ENCODE assay signal across 35 cellular contexts in genomic region chr9:27520986-27521385, GRCh38. TPM values are rescaled to one million over a fixed set of nuclear protein-coding genes. Genes with fewer than 3 reads are reported as not detected.
"Had no signal": no experiment of that assay in that cellular context is flagged by ENCODE, and none has a peak within 500 bp of the region (broad histone marks: within the 10 kb centered on the region; RNA-seq: fewer than 3 reads in every experiment).

No MANE protein-coding gene starts in this region.

- ATAC-seq: left colon; left lung; lower lobe of right lung; natural killer cell; right lobe of liver; stimulated activated naive B cell treated with anti-CD40 and anti-IgM and Interleukin-4, amounts not matched to agents 10 μg/mL and 1 μg/mL and 100 μg/mL, for 72 hours; stimulated activated naive CD8-positive, alpha-beta T cell treated with anti-CD3 and anti-CD28 coated beads, Interleukin-15, Interleukin-2, amounts not matched to agents 100 U/mL and 50 U/mL, for 24 hours had no signal

- DNase-seq: hippocampal formation; kidney; left colon; left lung; lower lobe of right lung; mesendoderm; naive B cell; natural killer cell; nephron progenitor cell; occipital lobe; ovary; right lobe of liver; stimulated activated CD4-positive, alpha-beta T cell treated with anti-CD3 and anti-CD28 coated beads, Interleukin-12 subunit alpha, Interleukin-12 subunit beta, amount 100 ng/mL, for 4 hours; stimulated activated CD4-positive, alpha-beta T cell treated with anti-CD3 and anti-CD28 coated beads, Interleukin-15, amount 100 ng/mL, for 24 hours; stimulated activated CD4-positive, alpha-beta T cell treated with anti-CD3 and anti-CD28 coated beads, Interleukin-2, amount 100 ng/mL, for 24 hours; stimulated activated CD4-positive, alpha-beta T cell treated with anti-CD3 and anti-CD28 coated beads, Interleukin-4, amount 100 ng/mL, for 1 hour; stimulated activated naive B cell treated with anti-CD40 and anti-IgM and Interleukin-4, amounts not matched to agents 10 μg/mL and 1 μg/mL and 100 μg/mL, for 72 hours; stimulated activated naive CD8-positive, alpha-beta T cell treated with anti-CD3 and anti-CD28 coated beads, Interleukin-15, Interleukin-2, amounts not matched to agents 100 U/mL and 50 U/mL, for 24 hours; stomach; testis; thyroid gland; transverse colon; upper lobe of left lung had no signal

- H3K9ac ChIP-seq: neural progenitor cell had no signal

- H3K4me3 Mint-ChIP-seq: mesothelial cell of epicardium; natural killer cell; nephron progenitor cell; neural progenitor cell; stimulated activated naive B cell treated with anti-CD40 and anti-IgM and Interleukin-4, amounts not matched to agents 10 μg/mL and 1 μg/mL and 100 μg/mL, for 72 hours had no signal

- H3K4me3 ChIP-seq: left lung, lower lobe of right lung, neural progenitor cell, ovary, right atrium auricular region, right lobe of liver, stomach, testis, thyroid gland, transverse colon, upper lobe of left lung, vagina had no signal

- H3K27me3 ChIP-seq: left lung, neural progenitor cell, ovary, right atrium auricular region, right lobe of liver, stomach, testis, thyroid gland, transverse colon, upper lobe of left lung, vagina had no signal

- H3K27ac ChIP-seq: left lung, lower lobe of right lung, neural progenitor cell, neutrophil, ovary, right atrium auricular region, right lobe of liver, stomach, testis, thyroid gland, transverse colon, upper lobe of left lung, vagina had no signal

- H3K4me1 Mint-ChIP-seq: natural killer cell had no signal

- H3K36me3 ChIP-seq: left lung, lower lobe of right lung, neural progenitor cell, neutrophil, ovary, right atrium auricular region, right lobe of liver, thyroid gland, transverse colon, upper lobe of left lung, vagina had no signal

- H3K4me2 ChIP-seq: neural progenitor cell had no signal

- H3K36me3 Mint-ChIP-seq: natural killer cell had no signal

- H3K9me3 ChIP-seq: left lung, lower lobe of right lung, neutrophil, ovary, right atrium auricular region, right lobe of liver, stomach, testis, thyroid gland, transverse colon, upper lobe of left lung, vagina had no signal

- H2AFZ ChIP-seq: neural progenitor cell had no signal

- H3K4me1 ChIP-seq: left lung, lower lobe of right lung, right atrium auricular region, right lobe of liver, testis, thyroid gland, upper lobe of left lung had no signal

- H3K9me3 Mint-ChIP-seq: mesothelial cell of epicardium; naive B cell; natural killer cell; nephron progenitor cell; neural progenitor cell; stimulated activated naive B cell treated with anti-CD40 and anti-IgM and Interleukin-4, amounts not matched to agents 10 μg/mL and 1 μg/mL and 100 μg/mL, for 72 hours had no signal

- H3K27ac Mint-ChIP-seq: mesothelial cell of epicardium; natural killer cell; nephron progenitor cell; neural progenitor cell; progenitor cell of endocrine pancreas; stimulated activated naive B cell treated with anti-CD40 and anti-IgM and Interleukin-4, amounts not matched to agents 10 μg/mL and 1 μg/mL and 100 μg/mL, for 72 hours had no signal

- H3K27me3 Mint-ChIP-seq: naive B cell; progenitor cell of endocrine pancreas; stimulated activated naive B cell treated with anti-CD40 and anti-IgM and Interleukin-4, amounts not matched to agents 10 μg/mL and 1 μg/mL and 100 μg/mL, for 72 hours had no signal

RNA-seq across cellular contexts. Expression of gene IFNK, which starts 3.1 kb away (rescaled TPM):
- total RNA-seq: kidney, left colon, left lung, liver, lower lobe of right lung, mesothelial cell of epicardium, mononuclear cell, natural killer cell, occipital lobe, ovary, progenitor cell of endocrine pancreas, pulmonary artery endothelial cell, renal cortical epithelial cell, right atrium auricular region, right lobe of liver, skeletal muscle tissue, stomach, testis, thyroid gland, transverse colon, upper lobe of left lung, urinary bladder, vagina had no signal
- polyA plus RNA-seq: liver, ovary, stomach, urinary bladder had no signal
